ENCODE assay signal across 1 cellular context in genomic region chr11:77473801-77474508, GRCh38.
TF ChIP-seq lines count a peak whose summit lies in the region.

Gene PAK1, minus strand, starts transcription at chr11:77474094. Its CDS starts 81,574 bp downstream, at chr11:77392520.

TF ChIP-seq in HepG2, 621 proteins besides CTCF, POLR2A, EP300 and RAD21 (continued from another document):
- no peak for TF ChIP-seq ZNF513 (CRISPR knock-in tag; conservative IDR thresholded peaks at IDR 0.05)
- no peak for TF ChIP-seq NKX3-1 (CRISPR knock-in tag; IDR thresholded peaks at IDR 0.05)
- TF ChIP-seq NFE2 (CRISPR knock-in tag; IDR thresholded peaks at IDR 0.05): no peak
- TF ChIP-seq FUBP1 (CRISPR knock-in tag; IDR thresholded peaks at IDR 0.05; ENCODE audit: borderline replicate concordance): no peak
- peak; percentile 47 for TF ChIP-seq STAG1 (CRISPR knock-in tag; IDR thresholded peaks at IDR 0.05)
- no peak for TF ChIP-seq FLYWCH1 (CRISPR knock-in tag; IDR thresholded peaks at IDR 0.05)
- peak; percentile 62; the same call in 1 of the 2 replicates for TF ChIP-seq KDM5B (CRISPR knock-in tag; IDR thresholded peaks at IDR 0.05; ENCODE audit: borderline replicate concordance)
- TF ChIP-seq ZNF574 (CRISPR knock-in tag; IDR thresholded peaks at IDR 0.05): peak; percentile 42
- no peak for TF ChIP-seq CENPX (CRISPR knock-in tag; IDR thresholded peaks at IDR 0.05)
- TF ChIP-seq ZKSCAN5 (CRISPR knock-in tag; IDR thresholded peaks at IDR 0.05): no peak
- TF ChIP-seq LCORL (IDR thresholded peaks at IDR 0.05): no peak
- peak; percentile 71 for TF ChIP-seq LCORL (CRISPR knock-in tag; IDR thresholded peaks at IDR 0.05)
- no peak for TF ChIP-seq CENPT (CRISPR knock-in tag; IDR thresholded peaks at IDR 0.05; ENCODE audit: low read depth)
- TF ChIP-seq PHF20 (CRISPR knock-in tag; IDR thresholded peaks at IDR 0.05): 0 out of 2 replicates have a peak, but pooled peaks have one; percentile 18
- peak; percentile 51 for TF ChIP-seq HNRNPLL (IDR thresholded peaks at IDR 0.05; ENCODE audit: low read depth, low read length, poor library complexity, severe bottlenecking)
- peak; percentile 99 for TF ChIP-seq ATF7 (IDR thresholded peaks at IDR 0.05)
- TF ChIP-seq ATF7 (CRISPR knock-in tag; IDR thresholded peaks at IDR 0.05): peak; percentile 97
- TF ChIP-seq MED13 (CRISPR knock-in tag; IDR thresholded peaks at IDR 0.05): 0 out of 2 replicates have a peak, but pooled peaks have one; percentile 22
- no peak for TF ChIP-seq ZSCAN12 (CRISPR knock-in tag; IDR thresholded peaks at IDR 0.05)
- no peak for TF ChIP-seq THAP9 (CRISPR knock-in tag; IDR thresholded peaks at IDR 0.05; ENCODE audit: borderline replicate concordance)
- no peak for TF ChIP-seq ZNF773 (CRISPR knock-in tag; IDR thresholded peaks at IDR 0.05; ENCODE audit: borderline replicate concordance)
- peak; percentile 13 for TF ChIP-seq RBM39 (IDR thresholded peaks at IDR 0.05; ENCODE audit: low read depth, low read length, poor library complexity, severe bottlenecking)
- TF ChIP-seq NRL (CRISPR knock-in tag; IDR thresholded peaks at IDR 0.05; ENCODE audit: borderline replicate concordance): 0 out of 2 replicates have a peak, but pooled peaks have one; percentile 17
- TF ChIP-seq KMT2B (CRISPR knock-in tag; IDR thresholded peaks at IDR 0.05): 0 out of 2 replicates have a peak, but pooled peaks have one; percentile 44
- TF ChIP-seq ZNF614 (CRISPR knock-in tag; IDR thresholded peaks at IDR 0.05; ENCODE audit: borderline replicate concordance): no peak
- no peak for TF ChIP-seq ZBTB34 (CRISPR knock-in tag; IDR thresholded peaks at IDR 0.05)
- no peak for TF ChIP-seq ATF5 (CRISPR knock-in tag; IDR thresholded peaks at IDR 0.05; ENCODE audit: low read depth)
- no peak for TF ChIP-seq MIXL1 (CRISPR knock-in tag; IDR thresholded peaks at IDR 0.05)
- 0 out of 2 replicates have a peak, but pooled peaks have one; percentile 33 for TF ChIP-seq MTERF4 (CRISPR knock-in tag; IDR thresholded peaks at IDR 0.05)
- no peak for TF ChIP-seq ZFAT (CRISPR knock-in tag; conservative IDR thresholded peaks at IDR 0.05)
- no peak for TF ChIP-seq KLF15 (CRISPR knock-in tag; IDR thresholded peaks at IDR 0.05; ENCODE audit: borderline replicate concordance)
- peak; percentile 64; the same call in 1 of the 2 replicates for TF ChIP-seq POGZ (CRISPR knock-in tag; IDR thresholded peaks at IDR 0.05)
- no peak for TF ChIP-seq TFAP4 (IDR thresholded peaks at IDR 0.05; ENCODE audit: borderline replicate concordance, low read depth)
- TF ChIP-seq HOXA3 (CRISPR knock-in tag; IDR thresholded peaks at IDR 0.05): peak; percentile 99
- peak; percentile 24; the same call in 1 of the 2 replicates for TF ChIP-seq FOXK1 (CRISPR knock-in tag; IDR thresholded peaks at IDR 0.05; ENCODE audit: borderline replicate concordance, low read depth)
- peak; percentile 14; the same call in 1 of the 2 replicates for TF ChIP-seq FOXP4 (CRISPR knock-in tag; IDR thresholded peaks at IDR 0.05)
- TF ChIP-seq MZF1 (CRISPR knock-in tag; IDR thresholded peaks at IDR 0.05; ENCODE audit: borderline replicate concordance): no peak
- TF ChIP-seq ZNF441 (CRISPR knock-in tag; IDR thresholded peaks at IDR 0.05; ENCODE audit: borderline replicate concordance): no peak
- TF ChIP-seq ONECUT2 (CRISPR knock-in tag; IDR thresholded peaks at IDR 0.05): no peak
- no peak for TF ChIP-seq ZBTB4 (CRISPR knock-in tag; IDR thresholded peaks at IDR 0.05; ENCODE audit: borderline replicate concordance)
- TF ChIP-seq HIVEP1 (CRISPR knock-in tag; IDR thresholded peaks at IDR 0.05): peak; percentile 82; the same call in 1 of the 2 replicates
- no peak for TF ChIP-seq SNAPC5 (CRISPR knock-in tag; IDR thresholded peaks at IDR 0.05; ENCODE audit: borderline replicate concordance)
- TF ChIP-seq ZMAT3 (CRISPR knock-in tag; conservative IDR thresholded peaks at IDR 0.05): no peak
- peak; percentile 25; the same call in 1 of the 2 replicates for TF ChIP-seq SAP130 (CRISPR knock-in tag; IDR thresholded peaks at IDR 0.05; ENCODE audit: low read depth)
